In genomic region chr12:114691810-114692557, GRCh38 we compare ENCODE assay signal across 13 cellular contexts. TPM values are rescaled to one million over a fixed set of nuclear protein-coding genes. Genes with fewer than 3 reads are reported as not detected.
DNase-seq lines count a peak whose midpoint lies in the region; ATAC-seq, FAIRE-seq and TF ChIP-seq lines count a peak whose summit lies in the region.
"Had no signal": no experiment of that assay in that cellular context is flagged by ENCODE, and none has a peak within 500 bp of the region (broad histone marks: within the 10 kb centered on the region; RNA-seq: fewer than 3 reads in every experiment).

No MANE protein-coding gene starts in this region.

- no peak for ATAC-seq in GM21723 (IDR thresholded peaks at IDR 0.05; ENCODE audit: unreplicated experiment)
- ATAC-seq in HG03521 (IDR thresholded peaks at IDR 0.05; ENCODE audit: unreplicated experiment), result no peak

- no peak for DNase-seq in AG04449 (ENCODE audit: low read depth, low spot score)
- DNase-seq in RWPE1 (ENCODE audit: low spot score), result no peak
- DNase-seq in fibroblast of villous mesenchyme (ENCODE audit: low read depth), result peak; percentile 19
- peak; percentile 76 for DNase-seq in osteoblast (ENCODE audit: insufficient read length, low spot score, missing footprints)
- no peak for DNase-seq in pons (ENCODE audit: low spot score)
- no peak for DNase-seq in H54 (ENCODE audit: insufficient read length, low spot score)
- DNase-seq: activated CD4-positive, CD25-positive, alpha-beta regulatory T cell treated with anti-CD3 and anti-CD28 coated beads, Interleukin-2, amount 50 U/mL, for 72 hours; NCI-H1105 had no signal

- no peaks in the 10 kb centered on the region for H3K79me2 ChIP-seq in osteoblast (ENCODE audit: insufficient read depth, low read length)

- H3K9me3 ChIP-seq in osteoblast (ENCODE audit: low read depth, low read length), result no peaks in the 10 kb centered on the region

- no peaks in the 10 kb centered on the region for H3K36me3 ChIP-seq in osteoblast (ENCODE audit: insufficient read depth, low read length)
- H3K36me3 ChIP-seq: BLaER1 treated with 17β-estradiol and CSF1 and Interleukin-3, amounts not matched to agents 10 nM and 100 nM had no signal

- H2AFZ ChIP-seq in osteoblast (ENCODE audit: low read length), result no peak overlapping the region

- no peaks in the 10 kb centered on the region for H4K20me1 ChIP-seq in osteoblast (ENCODE audit: insufficient read depth, low read length)

- no peaks in the 10 kb centered on the region for H3K4me1 ChIP-seq in osteoblast (ENCODE audit: insufficient read depth, low read length)

- peak overlapping the region; percentile 86 for H3K4me2 ChIP-seq in osteoblast (ENCODE audit: insufficient read depth, low read length)
- H3K4me2 ChIP-seq: BLaER1 treated with 17β-estradiol and CSF1 and Interleukin-3, amounts not matched to agents 10 nM and 100 nM had no signal

- peak overlapping the region; percentile 61 for H3K4me3 ChIP-seq in AG04449 (ENCODE audit: low read depth, low read length)
- H3K4me3 ChIP-seq in fibroblast of villous mesenchyme (ENCODE audit: low read depth, low read length), result peak overlapping the region; percentile 68
- H3K4me3 ChIP-seq in osteoblast (ENCODE audit: insufficient read depth, low read length), result peak overlapping the region; percentile 67
- H3K4me3 ChIP-seq: BLaER1 treated with 17β-estradiol and CSF1 and Interleukin-3, amounts not matched to agents 10 nM and 100 nM had no signal

- TF ChIP-seq POLR2A in H54 (IDR thresholded peaks at IDR 0.05; ENCODE audit: low read depth, low read length), result no peak

- peaks cover 93% of the 10 kb centered on the region for H3K27me3 ChIP-seq in osteoblast (ENCODE audit: insufficient read depth, low read length)

- no peak for FAIRE-seq in H54 (lab: Jason Lieb, UNC)
- FAIRE-seq: endometrium, GM12892 had no signal

- H3K27ac ChIP-seq in RWPE1 (peak overlapping the region; percentile 68), osteoblast (ENCODE audit: low read depth, low read length) (no peak overlapping the region)
- H3K27ac ChIP-seq: BLaER1 treated with 17β-estradiol and CSF1 and Interleukin-3, amounts not matched to agents 10 nM and 100 nM had no signal

- CTCF ChIA-PET in AG04449 (lab: Yijun Ruan, JAX), result no interaction called here
- CTCF ChIA-PET in RWPE1 (lab: Yijun Ruan, JAX), result interaction anchor here (0.6 kb wide), 1 partner anchor 45 kb away, joined by 4 read pairs; no protein-coding TSS in a partner anchor

- POLR2A ChIA-PET in AG04449 (lab: Yijun Ruan, JAX), result no interaction called here
- POLR2A ChIA-PET in RWPE1 (lab: Yijun Ruan, JAX; ENCODE audit: low non-redundant PET), result no interaction called here

- no peak for TF ChIP-seq CTCF in AG04449 (IDR thresholded peaks at IDR 0.05; ENCODE audit: insufficient read depth, low read length, missing control alignments)
- no peak for TF ChIP-seq CTCF in RWPE1 (conservative IDR thresholded peaks at IDR 0.05; ENCODE audit: low read depth)
- no peak for TF ChIP-seq CTCF in fibroblast of villous mesenchyme (IDR thresholded peaks at IDR 0.05; ENCODE audit: insufficient read depth, low read depth, low read length)
- no peak for TF ChIP-seq CTCF in osteoblast (IDR thresholded peaks at IDR 0.05; ENCODE audit: extremely low read depth, low read depth, low read length)

RNA-seq across cellular contexts. Expression of gene TBX3, which starts 8.0 kb away (rescaled TPM):
- total RNA-seq in fibroblast of villous mesenchyme (109 and 114 TPM in 2 replicates), osteoblast (11.9 and 14.1 TPM in 2 replicates)

Comparison
In these comparisons a context has a peak if more than half of its experiments do, and no peak if none do; other contexts are left out.
1. DNase-seq: peak in fibroblast of villous mesenchyme (single experiment) and osteoblast (single experiment); none in AG04449 (single experiment), RWPE1 (single experiment), pons (single experiment) and H54 (single experiment).
2. Peak in every context shown above with its lines, with median percentiles within 50 percentile points of each other: H3K4me3 ChIP-seq.